ENCODE assay signal across 18 cellular contexts in the genomic region with DNA sequence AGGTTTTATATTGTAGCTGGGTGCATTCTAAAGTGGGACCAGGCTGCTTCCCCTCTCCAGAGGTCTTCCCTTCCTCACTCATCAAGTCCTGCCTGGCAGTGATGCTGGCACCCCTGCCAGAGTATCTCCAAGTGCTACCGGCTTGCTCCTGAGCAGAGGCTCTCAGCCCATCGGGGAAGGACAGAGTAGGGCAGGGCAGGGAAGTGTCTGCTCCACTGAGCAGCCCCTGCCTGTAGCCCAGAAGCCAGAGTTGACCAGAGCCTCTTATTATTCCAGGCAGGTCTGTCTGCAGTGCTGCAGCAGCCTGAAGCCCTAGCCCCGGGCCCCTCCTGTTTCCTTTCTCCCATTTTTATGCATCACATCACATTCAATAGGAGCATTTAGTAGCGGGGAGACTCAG. TPM values are rescaled to one million over a fixed set of nuclear protein-coding genes. Genes with fewer than 3 reads are reported as not detected.
A peak's percentile ranks its signal among the peaks of the same experiment; 100 is the strongest.
DNase-seq lines count a peak whose midpoint lies in the region; ATAC-seq and TF ChIP-seq lines count a peak whose summit lies in the region.
"Had no signal": no experiment of that assay in that cellular context is flagged by ENCODE, and none has a peak within 500 bp of the region (broad histone marks: within the 10 kb centered on the region; RNA-seq: fewer than 3 reads in every experiment).

No MANE protein-coding gene starts in this region.

- no peaks in the 10 kb centered on the region for H3K27me3 ChIP-seq in DND-41 (ENCODE audit: insufficient read depth, low read length, poor library complexity)
- no peaks in the 10 kb centered on the region for H3K27me3 ChIP-seq in NT2/D1 (ENCODE audit: insufficient read depth, insufficient read length)
- no peaks in the 10 kb centered on the region for H3K27me3 ChIP-seq in gastroesophageal sphincter
- no peaks in the 10 kb centered on the region for H3K27me3 ChIP-seq in neuronal stem cell (ENCODE audit: control insufficient read depth in 3 of 3, insufficient read depth in 3 of 3, low read depth in 1 of 3, low read length in 3 of 3)
- H3K27me3 ChIP-seq: BE2C, upper lobe of left lung had no signal

- ATAC-seq in DND-41 (ENCODE audit: insufficient read depth, low read depth), result no peak
- ATAC-seq in gastroesophageal sphincter, result no peak
- no peak for ATAC-seq in GM19397 (IDR thresholded peaks at IDR 0.05; ENCODE audit: unreplicated experiment)
- ATAC-seq: esophagus mucosa; stimulated activated memory B cell treated with anti-CD40 and anti-IgM and Interleukin-4, amounts not matched to agents 10 μg/mL and 1 μg/mL and 100 μg/mL, for 72 hours had no signal

- H2BK5ac ChIP-seq in neuronal stem cell (ENCODE audit: low read length), result no peak overlapping the region

- no peak overlapping the region for H2BK120ac ChIP-seq in neuronal stem cell (ENCODE audit: low read depth, low read length)

- WGBS in gastroesophageal sphincter (ENCODE audit: low coverage in 1 of 2), 2 donors, result 30 to 45% methylated on average over 2 of the region's 4 CpGs
- no CpG with 5 or more reads among the region's 4 CpGs for WGBS in neuronal stem cell (ENCODE audit: extremely low coverage in 2 of 2, insufficient read length in 2 of 2, insufficient replicate concordance in 1 of 2), 2 donors

- no peak overlapping the region for H4K8ac ChIP-seq in neuronal stem cell (ENCODE audit: low read depth, low read length)

- no peak overlapping the region for H3K4ac ChIP-seq in neuronal stem cell (ENCODE audit: low read length)

- H3K14ac ChIP-seq in neuronal stem cell (ENCODE audit: low read length), result no peak overlapping the region

- no peak overlapping the region for H3K23ac ChIP-seq in neuronal stem cell (ENCODE audit: low read depth, low read length, poor library complexity)

- H3K79me2 ChIP-seq in DND-41 (ENCODE audit: insufficient read depth, low read length), result peaks cover 82% of the 10 kb centered on the region

- H2BK15ac ChIP-seq in neuronal stem cell (ENCODE audit: low read length), result no peak overlapping the region

- H3K4me1 ChIP-seq in DND-41 (ENCODE audit: insufficient read depth, low read length) (peaks cover 38% of the 10 kb centered on the region), NT2/D1 (ENCODE audit: insufficient read depth, insufficient read length) (peaks cover 23% of the 10 kb centered on the region), gastroesophageal sphincter (peaks cover 11 to 99% (median 54%) of the 10 kb centered on the region in 3 donors), neuronal stem cell (ENCODE audit: control insufficient read depth in 2 of 2, insufficient read depth in 1 of 2, low read depth in 1 of 2, low read length in 2 of 2) (peaks cover 9 to 25% of the 10 kb centered on the region in 2 donors)
- H3K4me1 ChIP-seq: BE2C had no signal

- no peak for TF ChIP-seq POLR2A in gastroesophageal sphincter (IDR thresholded peaks at IDR 0.05)

- no peaks in the 10 kb centered on the region for H3K9me3 ChIP-seq in DND-41 (ENCODE audit: insufficient read depth, low read length, severe bottlenecking)
- H3K9me3 ChIP-seq in NT2/D1 (ENCODE audit: insufficient read depth, low read length), result no peaks in the 10 kb centered on the region
- no peaks in the 10 kb centered on the region for H3K9me3 ChIP-seq in gastroesophageal sphincter
- H3K9me3 ChIP-seq in neuronal stem cell (replicated peaks in 1 of 2; ENCODE audit: control insufficient read depth in 2 of 2, insufficient read depth in 1 of 2, low read depth in 1 of 2, low read length in 2 of 2), result peaks cover 0 to 6% of the 10 kb centered on the region in 2 donors
- H3K9me3 ChIP-seq: BE2C, upper lobe of left lung had no signal

- TF ChIP-seq CTCF in DND-41 (IDR thresholded peaks at IDR 0.05; ENCODE audit: borderline replicate concordance, extremely low read depth, low read length, poor library complexity, severe bottlenecking) (no peak), gastroesophageal sphincter (IDR thresholded peaks at IDR 0.05) (no peak)

- H3K9ac ChIP-seq in DND-41 (ENCODE audit: low read depth, low read length), result no peak overlapping the region
- H3K9ac ChIP-seq in NT2/D1 (ENCODE audit: insufficient read length, low read depth), result peak overlapping the region; percentile 14
- H3K9ac ChIP-seq in neuronal stem cell (ENCODE audit: low read depth, low read length, poor library complexity), result no peak overlapping the region

- TF ChIP-seq EP300 in gastroesophageal sphincter (IDR thresholded peaks at IDR 0.05), result no peak

- no peak overlapping the region for H2AK5ac ChIP-seq in neuronal stem cell (ENCODE audit: low read depth, low read length)

- H4K20me1 ChIP-seq in DND-41 (ENCODE audit: insufficient read depth, low read length), result peaks cover 19% of the 10 kb centered on the region; the same call in 1 of the 2 replicates

- DNase-seq in DND-41, result no peak
- DNase-seq in NT2/D1 (ENCODE audit: low read depth, low spot score), result no peak
- DNase-seq in neuronal stem cell (ENCODE audit: low spot score), result no peak
- no peak for DNase-seq in SKM-1 treated with dmso at 0.1 percent for 144 hours (lab: John Stamatoyannopoulos, UW; ENCODE audit: unreplicated experiment)
- DNase-seq in mucosa of gallbladder (ENCODE audit: low spot score), result no peak
- no peak for DNase-seq in hepatic stellate cell (ENCODE audit: low spot score)
- DNase-seq: activated naive CD4-positive, alpha-beta T cell treated with anti-CD3 and anti-CD28 coated beads for 36 hours; BE2C; glutamatergic neuron; midbrain; NCI-H2029 treated with DMSO at 0.1 percent for 48 hours; NCI-H524; upper lobe of left lung had no signal

- H3K4me2 ChIP-seq in DND-41 (ENCODE audit: insufficient read depth, low read length), result no peak overlapping the region
- H3K4me2 ChIP-seq in neuronal stem cell (ENCODE audit: insufficient read depth, low read length, poor library complexity, severe bottlenecking), result no peak overlapping the region

- H3K36me3 ChIP-seq in DND-41 (ENCODE audit: insufficient read depth, low read length) (peaks cover 46% of the 10 kb centered on the region), NT2/D1 (ENCODE audit: insufficient read depth, insufficient read length, low read length) (peaks cover 56% of the 10 kb centered on the region), gastroesophageal sphincter (peaks cover 0 to 5% of the 10 kb centered on the region in 2 donors), neuronal stem cell (replicated peaks in 1 of 2; ENCODE audit: control insufficient read depth in 2 of 2, insufficient read depth in 2 of 2, low read length in 2 of 2) (peaks cover 1 to 2% of the 10 kb centered on the region in 2 donors)
- H3K36me3 ChIP-seq: BE2C had no signal

- H3K79me1 ChIP-seq in neuronal stem cell (ENCODE audit: low read depth, low read length), result no peaks in the 10 kb centered on the region

- H3K18ac ChIP-seq in neuronal stem cell (ENCODE audit: low read length), result no peak overlapping the region

- H2AFZ ChIP-seq in DND-41 (ENCODE audit: low read depth, low read length) (no peak overlapping the region), neuronal stem cell (ENCODE audit: low read length) (peak overlapping the region; percentile 54)

- H3K27ac ChIP-seq in DND-41 (ENCODE audit: low read length) (peak overlapping the region; percentile 42; the same call in 1 of the 2 replicates), gastroesophageal sphincter (peak overlapping the region in 3 of 4 donors; percentile 83 to 92 (median 89)), neuronal stem cell (replicated peaks; ENCODE audit: low read length) (no peak overlapping the region)
- H3K27ac ChIP-seq: upper lobe of left lung had no signal

- H3K4me3 ChIP-seq in DND-41 (ENCODE audit: low read depth in 1 of 2, low read length in 2 of 2) (no peak overlapping the region), NT2/D1 (ENCODE audit: insufficient read length, low read depth) (no peak overlapping the region), gastroesophageal sphincter (no peak overlapping the region), neuronal stem cell (ENCODE audit: low read length in 2 of 2) (no peak overlapping the region)
- H3K4me3 ChIP-seq: skin epidermis, upper lobe of left lung had no signal

- no peak overlapping the region for H4K91ac ChIP-seq in neuronal stem cell (ENCODE audit: low read depth, low read length, poor library complexity)

- H2BK12ac ChIP-seq in neuronal stem cell (ENCODE audit: low read length), result no peak overlapping the region

RNA-seq across cellular contexts. Expression of gene ATP2B4, which starts 51.1 kb away (rescaled TPM):
- total RNA-seq in gastroesophageal sphincter (100 to 1,000 TPM; 211 to 454 (median 257) TPM), mucosa of gallbladder (107 TPM)
- 22.6 TPM for polyA plus RNA-seq in neuronal stem cell (2013, experiment 1 of 2)
- polyA plus RNA-seq in neuronal stem cell (2013, experiment 2 of 2), result 22.2 TPM
